ENCODE assay signal across 11 cellular contexts in the genomic region with DNA sequence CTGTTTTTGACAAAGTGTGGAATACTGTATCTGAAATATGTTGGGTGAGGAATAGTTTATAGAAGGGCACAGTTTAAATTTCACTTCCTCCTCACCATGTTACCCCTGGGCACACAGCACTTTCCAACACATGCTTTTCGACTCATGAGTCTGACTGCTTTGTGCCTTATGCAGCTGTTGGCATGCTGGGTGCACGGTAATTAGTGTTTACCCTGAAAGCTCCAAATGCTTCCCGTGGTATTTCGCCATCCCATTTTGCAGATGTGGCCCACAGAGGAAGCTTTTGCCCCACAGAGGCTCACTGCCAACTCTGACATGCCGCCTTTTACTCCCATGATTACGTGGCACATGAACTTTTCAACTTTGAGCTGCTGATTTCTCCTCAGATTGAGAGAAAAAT.
DNase-seq lines count a peak whose midpoint lies in the region; ATAC-seq and TF ChIP-seq lines count a peak whose summit lies in the region.
"Had no signal": no experiment of that assay in that cellular context is flagged by ENCODE, and none has a peak within 500 bp of the region (broad histone marks: within the 10 kb centered on the region; RNA-seq: fewer than 3 reads in every experiment).

No MANE protein-coding gene starts in this region.

- H3K27ac ChIP-seq in esophagus squamous epithelium: peak overlapping the region in 3 of 4 donors; percentile 33 to 64 (median 63)
- peak overlapping the region; percentile 73 for H3K27ac ChIP-seq in muscle layer of duodenum (ENCODE audit: low read length)

- TF ChIP-seq POLR2A in esophagus squamous epithelium (IDR thresholded peaks at IDR 0.05): no peak

- WGBS in esophagus squamous epithelium, 2 donors: 44 to 51% methylated on average over 6 of the region's 6 CpGs

- peak; percentile 28 to 46 for DNase-seq in AML-193 (lab: John Stamatoyannopoulos, UW)
- peak; percentile 89 for DNase-seq in NCI-H460 (ENCODE audit: extremely low read depth, low read depth)
- no peak for DNase-seq in esophagus squamous epithelium (lab: John Stamatoyannopoulos, UW)
- no peak for DNase-seq in NCI-H1694 (lab: John Stamatoyannopoulos, UW)
- DNase-seq in omental fat pad (ENCODE audit: low spot score): no peak
- no peak for DNase-seq in epidermal melanocyte (ENCODE audit: insufficient read length, low spot score)
- DNase-seq in NCI-H510A treated with DMSO at 0.1 percent for 48 hours (lab: John Stamatoyannopoulos, UW): no peak
- DNase-seq: activated gamma-delta T cell; NCI-H1105; stimulated activated CD4-positive, alpha-beta T cell treated with anti-CD3 and anti-CD28 coated beads, Interleukin-4, amount 100 ng/mL, for 24 hours had no signal

- H3K4me3 ChIP-seq in esophagus squamous epithelium: no peak overlapping the region
- H3K4me3 ChIP-seq in muscle layer of duodenum (ENCODE audit: low read depth in 1 of 2, low read length in 2 of 2): no peak overlapping the region

- peaks cover 0 to 83% (median 0%) of the 10 kb centered on the region in 3 donors for H3K36me3 ChIP-seq in esophagus squamous epithelium
- no peaks in the 10 kb centered on the region for H3K36me3 ChIP-seq in muscle layer of duodenum (ENCODE audit: control insufficient read depth in 1 of 2, insufficient read depth in 2 of 2, low read length in 2 of 2)

- H3K4me1 ChIP-seq in esophagus squamous epithelium (peaks cover 0 to 67% (median 20%) of the 10 kb centered on the region in 3 donors), muscle layer of duodenum (ENCODE audit: control insufficient read depth in 1 of 2, insufficient read depth in 2 of 2, low read length in 2 of 2) (peaks cover 0 to 11% of the 10 kb centered on the region in 2 donors)

- ATAC-seq in omental fat pad (ENCODE audit: low FRiP score): no peak

- H3K27me3 ChIP-seq in esophagus squamous epithelium: no peaks in the 10 kb centered on the region
- no peaks in the 10 kb centered on the region for H3K27me3 ChIP-seq in muscle layer of duodenum (ENCODE audit: low read depth, low read length)

- no peak for TF ChIP-seq CTCF in esophagus squamous epithelium (IDR thresholded peaks at IDR 0.05)
- no peak for TF ChIP-seq CTCF in omental fat pad (IDR thresholded peaks at IDR 0.05)

- intact Hi-C loops in esophagus squamous epithelium (cut with DNase I): no loop called here

- H3K9me3 ChIP-seq in esophagus squamous epithelium: no peaks in the 10 kb centered on the region
- no peaks in the 10 kb centered on the region for H3K9me3 ChIP-seq in muscle layer of duodenum (ENCODE audit: control insufficient read depth in 1 of 2, low read length in 2 of 2)

Comparison
In these comparisons a context has a peak if more than half of its experiments do, and no peak if none do; other contexts are left out.
1. DNase-seq: peak in AML-193 (2 of 2) and NCI-H460 (single experiment); none in esophagus squamous epithelium (single experiment), NCI-H1694 (single experiment), omental fat pad (single experiment), epidermal melanocyte (single experiment) and NCI-H510A treated with DMSO at 0.1 percent for 48 hours (single experiment).